8 cellular contexts compared by ENCODE assay signal in genomic region chr19:12955996-12956395, GRCh38. TPM values are rescaled to one million over a fixed set of nuclear protein-coding genes. Genes with fewer than 3 reads are reported as not detected.
DNase-seq lines count a peak whose midpoint lies in the region; ATAC-seq and TF ChIP-seq lines count a peak whose summit lies in the region.

No MANE protein-coding gene starts in this region.

- H3K4me2 ChIP-seq in SU-DHL-6 (ENCODE audit: low read depth, low read length, poor library complexity, severe bottlenecking) = peak overlapping the region; percentile 69
- H3K4me2 ChIP-seq in fibroblast of lung (ENCODE audit: extremely low read depth, insufficient read depth, low read length) = peak overlapping the region; percentile 90

- no peak for TF ChIP-seq CTCF in GM12875 (IDR thresholded peaks at IDR 0.05; ENCODE audit: borderline replicate concordance, insufficient read depth, low read depth, low read length)
- no peak for TF ChIP-seq CTCF in SU-DHL-6 (IDR thresholded peaks at IDR 0.05; ENCODE audit: insufficient read depth, low read length, poor library complexity, severe bottlenecking)
- TF ChIP-seq CTCF in fibroblast of lung (conservative IDR thresholded peaks at IDR 0.05 in 1 of 2, IDR thresholded peaks at IDR 0.05 in 1 of 2; ENCODE audit: low read depth in 1 of 2, low read length in 2 of 2) = no peak
- TF ChIP-seq CTCF in retinal pigment epithelial cell (conservative IDR thresholded peaks at IDR 0.05; ENCODE audit: low read depth, low read length) = no peak

- H3F3A ChIP-seq in SU-DHL-6 (ENCODE audit: insufficient read depth) = peaks cover 43% of the 10 kb centered on the region

- no peaks in the 10 kb centered on the region; the same call in 1 of the 2 replicates for H4K20me1 ChIP-seq in SU-DHL-6 (ENCODE audit: low read depth, low read length)
- H4K20me1 ChIP-seq in fibroblast of lung (ENCODE audit: control insufficient read depth, extremely low read depth, insufficient read depth, low read length) = no peaks in the 10 kb centered on the region

- H3K4me3 ChIP-seq in GM12875 (ENCODE audit: low read depth, low read length) = peak overlapping the region; percentile 99
- peak overlapping the region; percentile 66 for H3K4me3 ChIP-seq in SU-DHL-6 (ENCODE audit: insufficient read depth, low read length, poor library complexity, severe bottlenecking)
- H3K4me3 ChIP-seq in fibroblast of lung (replicated peaks in 1 of 4; ENCODE audit: control extremely low read depth in 1 of 4, insufficient read depth in 1 of 4, low read depth in 3 of 4, low read length in 4 of 4) = peak overlapping the region; percentile 72 to 93 (median 84)
- peak overlapping the region; percentile 90 for H3K4me3 ChIP-seq in retinal pigment epithelial cell (ENCODE audit: low read length)

- H2AFZ ChIP-seq in SU-DHL-6 (ENCODE audit: low read depth, low read length, severe bottlenecking) (no peak overlapping the region), fibroblast of lung (ENCODE audit: low read length) (no peak overlapping the region)

- H3K27ac ChIP-seq in SU-DHL-6 (ENCODE audit: low read depth, low read length) = peak overlapping the region; percentile 72
- H3K27ac ChIP-seq in fibroblast of lung (ENCODE audit: insufficient read depth, low read length) = peak overlapping the region; percentile 77

- H3K79me2 ChIP-seq in SU-DHL-6 (ENCODE audit: insufficient read depth, low read length) = peaks cover 23% of the 10 kb centered on the region
- peaks cover 37% of the 10 kb centered on the region for H3K79me2 ChIP-seq in fibroblast of lung (ENCODE audit: control insufficient read depth, insufficient read depth, low read length)

- H3K9me2 ChIP-seq in SU-DHL-6 (replicated peaks; ENCODE audit: insufficient read depth, low read length) = no peaks in the 10 kb centered on the region

- no peak for ATAC-seq in HG02678 (IDR thresholded peaks at IDR 0.05; ENCODE audit: unreplicated experiment)
- ATAC-seq in HG03159 (IDR thresholded peaks at IDR 0.05; ENCODE audit: unreplicated experiment) = no peak

- H3K27me3 ChIP-seq in SU-DHL-6 (ENCODE audit: low read length) (no peaks in the 10 kb centered on the region), fibroblast of lung (ENCODE audit: control insufficient read depth, insufficient read depth, low read length) (no peaks in the 10 kb centered on the region)

- peak overlapping the region; percentile 80 for H3K9ac ChIP-seq in SU-DHL-6 (ENCODE audit: low read length)
- H3K9ac ChIP-seq in fibroblast of lung (ENCODE audit: insufficient read depth, low read length) = no peak overlapping the region

- H3K4me1 ChIP-seq in fibroblast of lung (ENCODE audit: control insufficient read depth, extremely low read depth, insufficient read depth, low read length) = peaks cover 17% of the 10 kb centered on the region

- H3K9me3 ChIP-seq in SU-DHL-6 (ENCODE audit: insufficient read depth, low read length) (no peaks in the 10 kb centered on the region), fibroblast of lung (ENCODE audit: control insufficient read depth, insufficient read depth, low read depth, low read length) (no peaks in the 10 kb centered on the region)

- DNase-seq in fibroblast of lung (ENCODE audit: low read depth in 2 of 2) (no peak), retinal pigment epithelial cell (ENCODE audit: low read depth) (no peak), NCI-H2196 treated with DMSO at 0.1 percent for 48 hours (lab: John Stamatoyannopoulos, UW; ENCODE audit: unreplicated experiment) (no peak), cerebellum (ENCODE audit: low spot score) (no peak)

- 0 out of 2 replicates have a peak, but pooled peaks cover 7% of the 10 kb centered on the region for H3K36me3 ChIP-seq in SU-DHL-6 (ENCODE audit: low read length)
- H3K36me3 ChIP-seq in fibroblast of lung (ENCODE audit: control insufficient read depth, insufficient read depth, low read length) = peaks cover 14% of the 10 kb centered on the region

RNA-seq across cellular contexts. Expression of gene GADD45GIP1, which starts 1.0 kb away (rescaled TPM):
- total RNA-seq in fibroblast of lung (17.7 and 19.7 TPM in 2 replicates), cerebellum (7.2 TPM)
- 19.5 and 28.2 TPM in 2 replicates for polyA plus RNA-seq in fibroblast of lung
- polyA plus RNA-seq in fibroblast of lung (2012) = 51.3 and 70.6 TPM in 2 replicates
- polyA minus RNA-seq in fibroblast of lung (ENCODE audit: low replicate concordance) = 2.0 and 6.3 TPM in 2 replicates

RNA-seq across cellular contexts. Expression of gene RAD23A, which starts 10.3 kb away (rescaled TPM):
- total RNA-seq in fibroblast of lung = 51.1 and 72.2 TPM in 2 replicates
- polyA plus RNA-seq in fibroblast of lung = 46.2 and 62.5 TPM in 2 replicates
- polyA plus RNA-seq in fibroblast of lung (2012) = 96.7 and 122 TPM in 2 replicates
- polyA minus RNA-seq in fibroblast of lung (ENCODE audit: low replicate concordance) = 171 and 199 TPM in 2 replicates
- 24.1 TPM for total RNA-seq in cerebellum

RNA-seq across cellular contexts. Expression of gene DAND5, which starts 13.4 kb away (rescaled TPM):
- total RNA-seq in fibroblast of lung (not detected in 2 replicates), cerebellum (0.18 TPM)
- polyA plus RNA-seq in fibroblast of lung = 0.03 TPM in 1 of 2 replicates, not detected in the other
- not detected in 2 replicates for polyA plus RNA-seq in fibroblast of lung (2012)
- polyA minus RNA-seq in fibroblast of lung (ENCODE audit: low replicate concordance) = not detected in 2 replicates

RNA-seq across cellular contexts. Expression of gene CALR, which starts 17.6 kb away (rescaled TPM):
- total RNA-seq in fibroblast of lung (839 and 1,447 TPM in 2 replicates), cerebellum (215 TPM)
- 2,698 and 2,757 TPM in 2 replicates for polyA plus RNA-seq in fibroblast of lung
- polyA plus RNA-seq in fibroblast of lung (2012) = 1,925 and 2,136 TPM in 2 replicates
- polyA minus RNA-seq in fibroblast of lung (ENCODE audit: low replicate concordance) = 2,089 and 2,615 TPM in 2 replicates

RNA-seq across cellular contexts. Expression of gene FARSA, which starts 22.5 kb away (rescaled TPM):
- 38.6 and 49.6 TPM in 2 replicates for total RNA-seq in fibroblast of lung
- 23.5 and 37.9 TPM in 2 replicates for polyA plus RNA-seq in fibroblast of lung
- 50.8 and 82.0 TPM in 2 replicates for polyA plus RNA-seq in fibroblast of lung (2012)
- polyA minus RNA-seq in fibroblast of lung (ENCODE audit: low replicate concordance) = 110 and 196 TPM in 2 replicates
- total RNA-seq in cerebellum = 42.3 TPM
